In the genomic region with DNA sequence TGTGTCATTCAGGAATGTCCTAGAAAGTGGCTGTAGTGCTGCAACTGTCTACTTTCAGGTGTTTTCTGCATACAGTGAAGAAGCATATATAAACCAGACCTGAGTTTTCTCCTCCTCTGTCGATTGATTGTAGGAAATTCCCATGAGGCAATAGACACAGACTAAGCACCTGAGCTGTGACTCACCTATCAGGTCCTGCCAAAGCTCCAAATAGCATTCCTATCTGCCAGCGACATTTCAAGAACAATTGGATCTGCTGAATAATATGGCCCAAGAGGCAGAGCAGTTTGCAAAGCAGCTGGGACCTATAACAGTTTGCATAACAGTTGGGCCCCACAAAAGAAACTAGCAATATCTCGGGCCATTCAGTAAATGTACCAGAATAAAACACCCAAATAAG, we compare ENCODE assay signal across 22 cellular contexts.
"Had no signal": no experiment of that assay in that cellular context is flagged by ENCODE, and none has a peak within 500 bp of the region (broad histone marks: within the 10 kb centered on the region; RNA-seq: fewer than 3 reads in every experiment).

No MANE protein-coding gene starts in this region.

- H3K36me3 Mint-ChIP-seq: activated naive CD8-positive, alpha-beta T cell treated with anti-CD3 and anti-CD28 coated beads for 36 hours; natural killer cell treated with Interleukin-12 subunit alpha and Interleukin-12 subunit beta and Interleukin-15 and Interleukin-18, amount 100 ng/mL, for 72 hours had no signal

- H3K27ac Mint-ChIP-seq: activated B cell treated with CpG ODN at 0.5 μM for 24 hours; activated CD4-positive, alpha-beta T cell treated with anti-CD3 and anti-CD28 coated beads for 36 hours; activated naive CD8-positive, alpha-beta T cell treated with anti-CD3 and anti-CD28 coated beads for 36 hours; natural killer cell treated with Interleukin-12 subunit alpha and Interleukin-12 subunit beta and Interleukin-15 and Interleukin-18, amount 100 ng/mL, for 72 hours; progenitor cell of endocrine pancreas; T-helper 1 cell treated with Interleukin-12 subunit alpha and Interleukin-12 subunit beta and Interleukin-4 antibody, amounts not matched to agents 30 μg/mL and 1 μg/mL, for 36 hours had no signal

- H3K36me3 ChIP-seq: gastroesophageal sphincter, left ventricle myocardium inferior, right atrium auricular region, thyroid gland had no signal

- H3K27me3 Mint-ChIP-seq: activated B cell treated with CpG ODN at 0.5 μM for 24 hours; activated CD4-positive, alpha-beta T cell treated with anti-CD3 and anti-CD28 coated beads for 36 hours; activated naive CD8-positive, alpha-beta T cell treated with anti-CD3 and anti-CD28 coated beads for 36 hours; natural killer cell treated with Interleukin-12 subunit alpha and Interleukin-12 subunit beta and Interleukin-15 and Interleukin-18, amount 100 ng/mL, for 72 hours; progenitor cell of endocrine pancreas had no signal

- H3K4me3 Mint-ChIP-seq: activated B cell treated with CpG ODN at 0.5 μM for 24 hours; activated CD4-positive, alpha-beta T cell treated with anti-CD3 and anti-CD28 coated beads for 36 hours; activated naive CD8-positive, alpha-beta T cell treated with anti-CD3 and anti-CD28 coated beads for 36 hours; natural killer cell treated with Interleukin-12 subunit alpha and Interleukin-12 subunit beta and Interleukin-15 and Interleukin-18, amount 100 ng/mL, for 72 hours; T-helper 1 cell treated with Interleukin-12 subunit alpha and Interleukin-12 subunit beta and Interleukin-4 antibody, amounts not matched to agents 30 μg/mL and 1 μg/mL, for 36 hours had no signal

- H3K4me3 ChIP-seq: gastroesophageal sphincter, left ventricle myocardium inferior, right atrium auricular region, thyroid gland had no signal

- ATAC-seq: activated CD4-positive, alpha-beta T cell treated with anti-CD3 and anti-CD28 coated beads for 36 hours; gastroesophageal sphincter; natural killer cell treated with Interleukin-12 subunit alpha and Interleukin-12 subunit beta and Interleukin-15 and Interleukin-18, amount 100 ng/mL, for 72 hours; stimulated activated naive CD8-positive, alpha-beta T cell treated with anti-CD3 and anti-CD28 coated beads, Interleukin-15, Interleukin-2, amounts not matched to agents 100 U/mL and 50 U/mL, for 24 hours had no signal

- H3K9me3 ChIP-seq: gastroesophageal sphincter, right atrium auricular region, thyroid gland had no signal

- H3K4me1 Mint-ChIP-seq: activated B cell treated with CpG ODN at 0.5 μM for 24 hours; activated CD4-positive, alpha-beta T cell treated with anti-CD3 and anti-CD28 coated beads for 36 hours; activated naive CD8-positive, alpha-beta T cell treated with anti-CD3 and anti-CD28 coated beads for 36 hours had no signal

- H3K27me3 ChIP-seq: gastroesophageal sphincter, right atrium auricular region, thyroid gland had no signal

- H3K4me1 ChIP-seq: gastroesophageal sphincter, left ventricle myocardium inferior, right atrium auricular region had no signal

- H3K9me3 Mint-ChIP-seq: activated B cell treated with CpG ODN at 0.5 μM for 24 hours; T-helper 1 cell treated with Interleukin-12 subunit alpha and Interleukin-12 subunit beta and Interleukin-4 antibody, amounts not matched to agents 30 μg/mL and 1 μg/mL, for 36 hours had no signal

- DNase-seq: activated B cell treated with CpG ODN at 0.5 μM for 24 hours; activated CD4-positive, alpha-beta T cell treated with anti-CD3 and anti-CD28 coated beads for 36 hours; activated CD4-positive, alpha-beta T cell treated with anti-CD3 and anti-CD28 coated beads, Interleukin-2, amount 50 U/mL, for 48 hours; activated CD8-positive, alpha-beta memory T cell treated with anti-CD3 and anti-CD28 coated beads, Interleukin-2, amount 50 U/mL, for 48 hours; activated naive CD4-positive, alpha-beta T cell treated with Interleukin-2 at 50 U/mL for 16 hours; activated naive CD8-positive, alpha-beta T cell treated with anti-CD3 and anti-CD28 coated beads for 36 hours; activated T-cell treated with anti-CD3 and anti-CD28 coated beads, Interleukin-2, amount 50 U/mL, for 48 hours; amniotic stem cell; cerebellar nuclear complex; cortex of kidney; head of caudate nucleus; kidney; left ventricle myocardium inferior; midbrain; stimulated activated CD4-positive, alpha-beta T cell treated with anti-CD3 and anti-CD28 coated beads, Interleukin-4, amount 100 ng/mL, for 24 hours; stimulated activated naive CD8-positive, alpha-beta T cell treated with anti-CD3 and anti-CD28 coated beads, Interleukin-15, Interleukin-2, amounts not matched to agents 100 U/mL and 50 U/mL, for 24 hours; thyroid gland had no signal

- H3K27ac ChIP-seq: gastroesophageal sphincter, left ventricle myocardium inferior, right atrium auricular region, thyroid gland had no signal
